1 cellular context compared by ENCODE assay signal in the genomic region with DNA sequence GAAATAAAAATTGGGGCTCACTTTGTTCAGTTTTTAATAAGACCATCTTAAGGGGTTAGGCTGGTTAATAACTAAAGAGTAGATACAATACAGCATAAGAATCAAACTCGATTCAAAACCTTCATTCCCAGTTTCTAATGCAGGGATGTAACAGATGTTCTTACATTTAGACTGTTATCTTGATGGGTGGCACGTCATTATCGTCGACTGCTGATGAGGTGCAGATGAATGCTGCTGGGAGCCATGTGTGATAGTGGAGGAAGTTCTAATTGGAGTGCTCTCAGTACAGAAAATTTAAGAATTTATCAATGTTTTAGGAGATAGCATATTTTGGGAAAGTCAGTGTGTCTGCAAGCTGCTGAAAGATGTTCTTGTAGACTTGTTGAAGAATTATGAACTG.
TF ChIP-seq lines count a peak whose summit lies in the region.

No MANE protein-coding gene starts in this region.

TF ChIP-seq in HEK293, 187 proteins besides CTCF, POLR2A, EP300 and RAD21 (continued from another document):
- no peak for TF ChIP-seq INSM2 (tag by site-specific recombination; IDR thresholded peaks at IDR 0.05)
TF ChIP-seq in HEK293: peak in this region for 1.
